Comparison of ENCODE assay signal across 8 cellular contexts in the genomic region with DNA sequence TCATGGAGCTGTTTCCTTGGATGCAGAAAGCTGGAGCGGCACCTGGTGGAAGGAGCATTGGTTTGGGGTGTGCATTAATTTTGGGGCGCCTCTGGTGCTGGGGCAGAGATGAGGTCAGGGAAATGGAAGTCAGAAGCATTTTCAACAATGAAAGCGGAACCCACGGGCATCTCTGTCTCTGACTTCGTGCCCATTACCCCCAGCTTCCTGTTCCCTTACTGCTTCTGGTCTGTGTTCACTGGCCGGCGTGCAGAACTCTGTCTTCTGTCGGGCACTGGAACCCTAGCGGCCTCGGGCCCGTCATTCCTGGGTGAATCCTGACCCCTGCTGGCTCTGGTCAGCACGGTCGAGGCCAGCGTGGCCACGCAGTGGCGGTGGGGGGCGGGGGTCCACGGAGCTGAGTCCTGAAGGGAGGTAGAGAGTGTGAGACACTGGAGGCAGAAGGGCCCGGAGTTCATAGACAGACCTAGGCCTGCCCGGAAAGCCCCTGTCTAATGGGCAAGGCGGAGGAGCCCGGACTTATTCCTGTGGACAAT. TPM values are rescaled to one million over a fixed set of nuclear protein-coding genes. Genes with fewer than 3 reads are reported as not detected.
DNase-seq lines count a peak whose midpoint lies in the region; ATAC-seq, FAIRE-seq and TF ChIP-seq lines count a peak whose summit lies in the region.

No MANE protein-coding gene starts in this region.

- peak; percentile 65 for FAIRE-seq in GM19239 (lab: Jason Lieb, UNC)

- TF ChIP-seq CTCF in AG09319 (IDR thresholded peaks at IDR 0.05; ENCODE audit: low read depth, low read length) (peak; percentile 57), fibroblast of lung (conservative IDR thresholded peaks at IDR 0.05 in 1 of 2, IDR thresholded peaks at IDR 0.05 in 1 of 2; ENCODE audit: low read depth in 1 of 2, low read length in 2 of 2) (peak; percentile 60 to 68)

- H3K4me3 ChIP-seq in fibroblast of lung (replicated peaks in 1 of 4; ENCODE audit: control extremely low read depth in 1 of 4, insufficient read depth in 1 of 4, low read depth in 3 of 4, low read length in 4 of 4), result no peak overlapping the region

- no peaks in the 10 kb centered on the region for H3K4me1 ChIP-seq in fibroblast of lung (ENCODE audit: control insufficient read depth, extremely low read depth, insufficient read depth, low read length)

- H3K9me3 Mint-ChIP-seq in natural killer cell treated with Interleukin-12 subunit alpha and Interleukin-12 subunit beta and Interleukin-15 and Interleukin-18, amount 100 ng/mL, for 72 hours, result peaks cover 4% of the 10 kb centered on the region

- no peak overlapping the region for H3K27ac Mint-ChIP-seq in natural killer cell treated with Interleukin-12 subunit alpha and Interleukin-12 subunit beta and Interleukin-15 and Interleukin-18, amount 100 ng/mL, for 72 hours

- H3K27me3 ChIP-seq in fibroblast of lung (ENCODE audit: control insufficient read depth, insufficient read depth, low read length), result peaks cover 3% of the 10 kb centered on the region

- H3K79me2 ChIP-seq in fibroblast of lung (ENCODE audit: control insufficient read depth, insufficient read depth, low read length), result no peaks in the 10 kb centered on the region

- no peaks in the 10 kb centered on the region for H3K36me3 ChIP-seq in fibroblast of lung (ENCODE audit: control insufficient read depth, insufficient read depth, low read length)

- H3K4me1 Mint-ChIP-seq in natural killer cell treated with Interleukin-12 subunit alpha and Interleukin-12 subunit beta and Interleukin-15 and Interleukin-18, amount 100 ng/mL, for 72 hours (ENCODE audit: low read depth in 2 of 2), result peaks cover 6 to 9% of the 10 kb centered on the region in 2 donors

- H3K9ac ChIP-seq in fibroblast of lung (ENCODE audit: insufficient read depth, low read length), result no peak overlapping the region

- H3K9me3 ChIP-seq in fibroblast of lung (ENCODE audit: control insufficient read depth, insufficient read depth, low read depth, low read length), result no peaks in the 10 kb centered on the region

- no peak overlapping the region for H3K4me3 Mint-ChIP-seq in natural killer cell treated with Interleukin-12 subunit alpha and Interleukin-12 subunit beta and Interleukin-15 and Interleukin-18, amount 100 ng/mL, for 72 hours

- no peak overlapping the region for H2AFZ ChIP-seq in fibroblast of lung (ENCODE audit: low read length)

- H3K27me3 Mint-ChIP-seq in natural killer cell treated with Interleukin-12 subunit alpha and Interleukin-12 subunit beta and Interleukin-15 and Interleukin-18, amount 100 ng/mL, for 72 hours, result peaks cover 2 to 8% of the 10 kb centered on the region in 2 donors

- no peak overlapping the region for H3K27ac ChIP-seq in fibroblast of lung (ENCODE audit: insufficient read depth, low read length)

- DNase-seq in AG09319 (ENCODE audit: extremely low read depth, low read depth) (no peak), GM19239 (ENCODE audit: insufficient read length, low spot score) (no peak), SK-MEL-5 (ENCODE audit: low read depth, low spot score) (peak; percentile 68), fibroblast of lung (ENCODE audit: low read depth in 2 of 2) (peak; percentile 56 to 63)
- DNase-seq in natural killer cell treated with Interleukin-12 subunit alpha and Interleukin-12 subunit beta and Interleukin-15 and Interleukin-18, amount 100 ng/mL, for 72 hours (ENCODE audit: low spot score), result no peak

- no peaks in the 10 kb centered on the region for H4K20me1 ChIP-seq in fibroblast of lung (ENCODE audit: control insufficient read depth, extremely low read depth, insufficient read depth, low read length)

- peak; percentile 74 to 87 for ATAC-seq in natural killer cell treated with Interleukin-12 subunit alpha and Interleukin-12 subunit beta and Interleukin-15 and Interleukin-18, amount 100 ng/mL, for 72 hours
- ATAC-seq in GM19324 (IDR thresholded peaks at IDR 0.05; ENCODE audit: low FRiP score, unreplicated experiment) (no peak), HG02798 (IDR thresholded peaks at IDR 0.05; ENCODE audit: poor library complexity, unreplicated experiment) (no peak), HG02588 (IDR thresholded peaks at IDR 0.05; ENCODE audit: unreplicated experiment) (no peak)

- no peak overlapping the region for H3K4me2 ChIP-seq in fibroblast of lung (ENCODE audit: extremely low read depth, insufficient read depth, low read length)

- in situ Hi-C loops in SK-MEL-5 (cut with HindIII; ENCODE audit: low pct_unique_long_range_greater_than_20kb, low sequenced_read_pairs), result no loop called here

- H3K36me3 Mint-ChIP-seq in natural killer cell treated with Interleukin-12 subunit alpha and Interleukin-12 subunit beta and Interleukin-15 and Interleukin-18, amount 100 ng/mL, for 72 hours, result peaks cover 10% of the 10 kb centered on the region

RNA-seq across cellular contexts. Expression of a gene that starts 7.9 kb away (rescaled TPM):
- 0.08 TPM in 1 of 2 replicates, not detected in the other for total RNA-seq in SK-MEL-5 (2014; rRNA removed; shearing (Covaris generic))
- polyA plus RNA-seq in SK-MEL-5 (2015; cell fraction: cytosol; rRNA removed), result 0.04 and 0.42 TPM in 2 replicates
- polyA plus RNA-seq in SK-MEL-5 (2015; cell fraction: nucleus; rRNA removed), result not detected in 2 replicates
- not detected in 2 replicates for total RNA-seq in fibroblast of lung
- polyA plus RNA-seq in fibroblast of lung, result not detected in 2 replicates
- polyA plus RNA-seq in fibroblast of lung (2012), result not detected in 2 replicates
- polyA minus RNA-seq in fibroblast of lung (ENCODE audit: low replicate concordance), result not detected in 2 replicates
- under 1 TPM; 0.20 to 0.21 TPM for total RNA-seq in natural killer cell treated with Interleukin-12 subunit alpha and Interleukin-12 subunit beta and Interleukin-15 and Interleukin-18, amount 100 ng/mL, for 72 hours

RNA-seq across cellular contexts. Expression of a gene that starts 12.5 kb away (rescaled TPM):
- 121 and 128 TPM in 2 replicates for total RNA-seq in SK-MEL-5 (2014; rRNA removed; shearing (Covaris generic))
- 180 and 245 TPM in 2 replicates for polyA plus RNA-seq in SK-MEL-5 (2015; cell fraction: cytosol; rRNA removed)
- polyA plus RNA-seq in SK-MEL-5 (2015; cell fraction: nucleus; rRNA removed), result 119 and 143 TPM in 2 replicates
- 43.1 and 61.6 TPM in 2 replicates for total RNA-seq in fibroblast of lung
- polyA plus RNA-seq in fibroblast of lung, result 182 and 233 TPM in 2 replicates
- 197 and 217 TPM in 2 replicates for polyA plus RNA-seq in fibroblast of lung (2012)
- 8.1 and 34.4 TPM in 2 replicates for polyA minus RNA-seq in fibroblast of lung (ENCODE audit: low replicate concordance)
- 100 to 1,000 TPM; 111 to 154 TPM for total RNA-seq in natural killer cell treated with Interleukin-12 subunit alpha and Interleukin-12 subunit beta and Interleukin-15 and Interleukin-18, amount 100 ng/mL, for 72 hours

RNA-seq across cellular contexts. Expression of a gene that starts 12.6 kb away (rescaled TPM):
- 8.2 and 8.8 TPM in 2 replicates for total RNA-seq in SK-MEL-5 (2014; rRNA removed; shearing (Covaris generic))
- polyA plus RNA-seq in SK-MEL-5 (2015; cell fraction: cytosol; rRNA removed), result 12.1 and 17.3 TPM in 2 replicates
- polyA plus RNA-seq in SK-MEL-5 (2015; cell fraction: nucleus; rRNA removed), result 160 and 192 TPM in 2 replicates
- 18.0 and 23.8 TPM in 2 replicates for total RNA-seq in fibroblast of lung
- 10.7 and 16.0 TPM in 2 replicates for polyA plus RNA-seq in fibroblast of lung
- polyA plus RNA-seq in fibroblast of lung (2012), result 24.0 and 29.0 TPM in 2 replicates
- polyA minus RNA-seq in fibroblast of lung (ENCODE audit: low replicate concordance), result 12.3 and 27.6 TPM in 2 replicates
- total RNA-seq in natural killer cell treated with Interleukin-12 subunit alpha and Interleukin-12 subunit beta and Interleukin-15 and Interleukin-18, amount 100 ng/mL, for 72 hours, result 10 to 100 TPM; 41.3 to 97.6 TPM

RNA-seq across cellular contexts. Expression of a gene that starts 33.9 kb away (rescaled TPM):
- not detected in 2 replicates for total RNA-seq in SK-MEL-5 (2014; rRNA removed; shearing (Covaris generic))
- not detected in 2 replicates for polyA plus RNA-seq in SK-MEL-5 (2015; cell fraction: cytosol; rRNA removed)
- polyA plus RNA-seq in SK-MEL-5 (2015; cell fraction: nucleus; rRNA removed), result not detected in 2 replicates
- total RNA-seq in fibroblast of lung, result not detected in 2 replicates
- polyA plus RNA-seq in fibroblast of lung, result not detected in 2 replicates
- polyA plus RNA-seq in fibroblast of lung (2012), result 0.06 and 0.08 TPM in 2 replicates
- not detected in 2 replicates for polyA minus RNA-seq in fibroblast of lung (ENCODE audit: low replicate concordance)
- 1 to 10 TPM; 2.4 to 8.2 TPM for total RNA-seq in natural killer cell treated with Interleukin-12 subunit alpha and Interleukin-12 subunit beta and Interleukin-15 and Interleukin-18, amount 100 ng/mL, for 72 hours

RNA-seq across cellular contexts. Expression of a gene that starts 44.2 kb away (rescaled TPM):
- total RNA-seq in SK-MEL-5 (2014; rRNA removed; shearing (Covaris generic)), result not detected in 2 replicates
- 0.06 TPM in 1 of 2 replicates, not detected in the other for polyA plus RNA-seq in SK-MEL-5 (2015; cell fraction: cytosol; rRNA removed)
- not detected in 2 replicates for polyA plus RNA-seq in SK-MEL-5 (2015; cell fraction: nucleus; rRNA removed)
- under 0.01 TPM in 1 of 2 replicates, not detected in the other for total RNA-seq in fibroblast of lung
- polyA plus RNA-seq in fibroblast of lung, result not detected in 2 replicates
- 0.09 and 0.20 TPM in 2 replicates for polyA plus RNA-seq in fibroblast of lung (2012)
- not detected in 2 replicates for polyA minus RNA-seq in fibroblast of lung (ENCODE audit: low replicate concordance)
- not detected for total RNA-seq in natural killer cell treated with Interleukin-12 subunit alpha and Interleukin-12 subunit beta and Interleukin-15 and Interleukin-18, amount 100 ng/mL, for 72 hours

Comparison
In these comparisons a context has a peak if more than half of its experiments do, and no peak if none do; other contexts are left out.
1. DNase-seq: peak in SK-MEL-5 (single experiment) and fibroblast of lung (2 of 2); none in AG09319 (single experiment), GM19239 (single experiment) and natural killer cell treated with Interleukin-12 subunit alpha and Interleukin-12 subunit beta and Interleukin-15 and Interleukin-18, amount 100 ng/mL, for 72 hours (single experiment).
2. ATAC-seq: peak in natural killer cell treated with Interleukin-12 subunit alpha and Interleukin-12 subunit beta and Interleukin-15 and Interleukin-18, amount 100 ng/mL, for 72 hours (2 of 2); none in GM19324 (single experiment), HG02798 (single experiment) and HG02588 (single experiment).